8 cellular contexts compared by ENCODE assay signal in the genomic region with DNA sequence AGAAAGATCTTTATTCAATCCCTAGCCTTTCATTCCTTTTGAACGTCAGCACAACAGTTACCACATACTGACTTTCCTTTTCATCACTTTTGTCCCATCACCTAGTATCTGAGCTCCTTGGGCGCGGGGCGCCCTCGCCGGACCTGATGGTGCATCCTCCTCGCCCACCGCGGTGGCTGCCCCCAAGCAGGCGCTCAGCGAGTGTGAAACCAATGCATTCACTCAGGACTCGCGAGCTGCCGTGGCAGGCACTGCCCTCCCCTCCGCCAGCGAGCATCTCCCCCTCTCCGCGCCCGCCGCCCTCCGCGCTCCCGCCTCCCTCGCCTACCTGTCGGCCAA. TPM values are rescaled to one million over a fixed set of nuclear protein-coding genes. Genes with fewer than 3 reads are reported as not detected.
A peak's percentile ranks its signal among the peaks of the same experiment; 100 is the strongest.
DNase-seq lines count a peak whose midpoint lies in the region; ATAC-seq and TF ChIP-seq lines count a peak whose summit lies in the region.

No MANE protein-coding gene starts in this region.

- DNase-seq in NCI-H510A treated with DMSO at 0.1 percent for 48 hours (lab: John Stamatoyannopoulos, UW) (peak; percentile 41), NCI-H510A (lab: John Stamatoyannopoulos, UW) (no peak), NCI-H128 (lab: John Stamatoyannopoulos, UW; ENCODE audit: unreplicated experiment) (peak; percentile 4), fibroblast of mammary gland (ENCODE audit: low read depth) (no peak), prostate gland (ENCODE audit: low spot score) (no peak), inferior parietal cortex (ENCODE audit: extremely low spot score) (no peak), HK-2 (ENCODE audit: unreplicated experiment) (no peak)

- H3K9me3 ChIP-seq in prostate gland, result no peaks in the 10 kb centered on the region

- no peak for ATAC-seq in activated CD4-positive, CD25-positive, alpha-beta regulatory T cell treated with anti-CD3 and anti-CD28 coated beads, Interleukin-2, amount 50 U/mL, for 24 hours

- TF ChIP-seq CTCF in fibroblast of mammary gland (conservative IDR thresholded peaks at IDR 0.05; ENCODE audit: control insufficient read depth, insufficient read depth, low read depth, low read length) (no peak), prostate gland (IDR thresholded peaks at IDR 0.05) (no peak)

- H3K36me3 ChIP-seq in prostate gland, result no peaks in the 10 kb centered on the region

- no peak for TF ChIP-seq POLR2A in prostate gland (IDR thresholded peaks at IDR 0.05)

- peak overlapping the region; percentile 86 for H3K4me3 ChIP-seq in fibroblast of mammary gland (ENCODE audit: control insufficient read depth, low read depth, low read length)
- peak overlapping the region; percentile 83 to 99 for H3K4me3 ChIP-seq in prostate gland

- WGBS in prostate gland, result under 1% methylated on average over 25 of the region's 25 CpGs

- H3K4me1 ChIP-seq in prostate gland (replicated peaks), result peaks cover 6% of the 10 kb centered on the region

- intact Hi-C loops in prostate gland (cut with DNase I), result no loop called here

- H3K27me3 ChIP-seq in prostate gland (replicated peaks; ENCODE audit: insufficient read depth), result no peaks in the 10 kb centered on the region

- peak overlapping the region; percentile 83 to 90 for H3K27ac ChIP-seq in prostate gland

RNA-seq across cellular contexts. Expression of gene KLHL11, which starts 0.8 kb away (rescaled TPM):
- 10 to 100 TPM; 24.2 to 45.0 TPM for total RNA-seq in prostate gland

RNA-seq across cellular contexts. Expression of gene KLHL10, which starts 26.8 kb away (rescaled TPM):
- total RNA-seq in prostate gland, result 1 to 10 TPM in 1 of 2 donors, under 1 TPM in 1; 0.14 to 6.5 TPM

RNA-seq across cellular contexts. Expression of gene NT5C3B, which starts 28.4 kb away (rescaled TPM):
- total RNA-seq in prostate gland, result 10 to 100 TPM; 53.9 to 67.2 TPM

RNA-seq across cellular contexts. Expression of gene FKBP10, which starts 51.7 kb away (rescaled TPM):
- total RNA-seq in prostate gland, result 10 to 100 TPM; 24.5 to 50.2 TPM

RNA-seq across cellular contexts. Expression of gene P3H4, which starts 52.7 kb away (rescaled TPM):
- total RNA-seq in prostate gland, result 10 to 100 TPM; 15.8 to 19.6 TPM

Comparison
In these comparisons a context has a peak if more than half of its experiments do, and no peak if none do; other contexts are left out.
1. DNase-seq: peak in NCI-H510A treated with DMSO at 0.1 percent for 48 hours (single experiment) and NCI-H128 (single experiment); none in NCI-H510A (single experiment), fibroblast of mammary gland (single experiment), prostate gland (single experiment), inferior parietal cortex (single experiment) and HK-2 (single experiment).